29 cellular contexts compared by ENCODE assay signal in the genomic region with DNA sequence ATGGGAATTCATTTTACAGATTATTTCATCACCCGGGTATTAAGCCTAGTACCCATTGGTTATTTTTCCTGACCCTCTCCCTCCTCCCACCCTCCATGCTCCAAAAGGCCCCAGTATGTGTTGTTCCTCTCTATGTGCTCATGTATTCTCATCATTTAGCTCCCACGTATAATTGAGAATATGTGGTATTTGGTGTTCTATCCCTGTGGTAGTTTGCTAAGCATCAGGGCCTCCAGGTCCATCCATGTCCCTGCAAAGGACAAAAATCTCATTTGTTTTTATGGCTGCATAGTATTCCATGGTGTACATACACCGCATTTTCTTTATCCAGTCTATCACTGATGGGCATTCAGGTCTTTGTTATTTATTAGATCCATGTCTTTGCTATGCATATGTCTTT.
"Had no signal": no experiment of that assay in that cellular context is flagged by ENCODE, and none has a peak within 500 bp of the region (broad histone marks: within the 10 kb centered on the region; RNA-seq: fewer than 3 reads in every experiment).

No MANE protein-coding gene starts in this region.

- H3K4me1 ChIP-seq: stomach, suprapubic skin, testis, thyroid gland, transverse colon, upper lobe of left lung, upper lobe of right lung, uterus, vagina had no signal

- H3K9me3 Mint-ChIP-seq: stimulated activated memory B cell treated with anti-CD40 and anti-IgM and Interleukin-4, amounts not matched to agents 10 μg/mL and 1 μg/mL and 100 μg/mL, for 72 hours; stimulated activated naive CD8-positive, alpha-beta T cell treated with anti-CD3 and anti-CD28 coated beads, Interleukin-15, Interleukin-2, amounts not matched to agents 100 ng/mL and 50 ng/mL, for 24 hours; type B pancreatic cell had no signal

- DNase-seq: stimulated activated CD4-positive, alpha-beta T cell treated with anti-CD3 and anti-CD28 coated beads, Interleukin-2, amount 100 ng/mL, for 48 hours; stimulated activated CD4-positive, alpha-beta T cell treated with anti-CD3 and anti-CD28 coated beads, Interleukin-4, amount 100 ng/mL, for 1 hour; stimulated activated CD4-positive, alpha-beta T cell treated with anti-CD3 and anti-CD28 coated beads, Interleukin-4, amount 100 ng/mL, for 24 hours; stimulated activated CD4-positive, alpha-beta T cell treated with anti-CD3 and anti-CD28 coated beads, Interleukin-4, amount 100 ng/mL, for 4 hours; stimulated activated CD8-positive, alpha-beta memory T cell treated with anti-CD3 and anti-CD28 coated beads, Interleukin-4, amount 100 ng/mL, for 48 hours; stimulated activated naive B cell treated with anti-CD40 and anti-IgM and Interleukin-4, amounts not matched to agents 10 μg/mL and 1 μg/mL and 100 μg/mL, for 72 hours; stimulated activated naive CD4-positive, alpha-beta T cell; stimulated activated naive CD4-positive, alpha-beta T cell treated with Interleukin-2 at 50 U/mL for 16 hours; stimulated activated naive CD8-positive, alpha-beta T cell treated with anti-CD3 and anti-CD28 coated beads, Interleukin-15, amount 100 ng/mL, for 72 hours; stimulated activated naive CD8-positive, alpha-beta T cell treated with anti-CD3 and anti-CD28 coated beads, Interleukin-15, Interleukin-2, amounts not matched to agents 100 U/mL and 50 U/mL, for 24 hours; stomach; substantia nigra; testis; thyroid gland; tibial artery; transverse colon; trophoblast cell; upper lobe of left lung; upper lobe of right lung; uterus had no signal

- H3K4me3 ChIP-seq: stomach, suprapubic skin, testis, thoracic aorta, thyroid gland, tibial artery, tibial nerve, transverse colon, upper lobe of left lung, upper lobe of right lung, uterus, vagina had no signal

- H3K9me3 ChIP-seq: suprapubic skin, testis, thoracic aorta, thyroid gland, tibial artery, tibial nerve, transverse colon, upper lobe of left lung, upper lobe of right lung, uterus, vagina had no signal

- H3K4me1 Mint-ChIP-seq: stimulated activated effector memory CD8-positive, alpha-beta T cell treated with anti-CD3 and anti-CD28 coated beads, Interleukin-12 subunit alpha, Interleukin-12 subunit beta, amount 100 ng/mL, for 72 hours; stimulated activated memory B cell treated with anti-CD40 and anti-IgM and Interleukin-4, amounts not matched to agents 10 μg/mL and 1 μg/mL and 100 μg/mL, for 72 hours; stimulated activated naive B cell treated with anti-CD40 and anti-IgM and Interleukin-4, amounts not matched to agents 10 μg/mL and 1 μg/mL and 100 μg/mL, for 72 hours; stimulated activated naive CD8-positive, alpha-beta T cell treated with anti-CD3 and anti-CD28 coated beads, Interleukin-15, amount 100 ng/mL, for 72 hours had no signal

- H3K27me3 ChIP-seq: stomach, suprapubic skin, testis, thyroid gland, tibial artery, tibial nerve, transverse colon, upper lobe of left lung, upper lobe of right lung, uterus, vagina had no signal

- H3K36me3 Mint-ChIP-seq: stimulated activated effector memory CD8-positive, alpha-beta T cell treated with anti-CD3 and anti-CD28 coated beads, Interleukin-12 subunit alpha, Interleukin-12 subunit beta, amount 100 ng/mL, for 72 hours; stimulated activated memory B cell treated with anti-CD40 and anti-IgM and Interleukin-4, amounts not matched to agents 10 μg/mL and 1 μg/mL and 100 μg/mL, for 72 hours; stimulated activated naive B cell treated with anti-CD40 and anti-IgM and Interleukin-4, amounts not matched to agents 10 μg/mL and 1 μg/mL and 100 μg/mL, for 72 hours; type B pancreatic cell had no signal

- H3K27ac Mint-ChIP-seq: stimulated activated effector memory CD8-positive, alpha-beta T cell treated with anti-CD3 and anti-CD28 coated beads, Interleukin-12 subunit alpha, Interleukin-12 subunit beta, amount 100 ng/mL, for 72 hours; stimulated activated memory B cell treated with anti-CD40 and anti-IgM and Interleukin-4, amounts not matched to agents 10 μg/mL and 1 μg/mL and 100 μg/mL, for 72 hours; stimulated activated naive B cell treated with anti-CD40 and anti-IgM and Interleukin-4, amounts not matched to agents 10 μg/mL and 1 μg/mL and 100 μg/mL, for 72 hours; stimulated activated naive CD8-positive, alpha-beta T cell treated with anti-CD3 and anti-CD28 coated beads, Interleukin-15, amount 100 ng/mL, for 72 hours; stimulated activated naive CD8-positive, alpha-beta T cell treated with anti-CD3 and anti-CD28 coated beads, Interleukin-15, Interleukin-2, amounts not matched to agents 100 ng/mL and 50 ng/mL, for 24 hours; type B pancreatic cell had no signal

- H3K27me3 Mint-ChIP-seq: stimulated activated memory B cell treated with anti-CD40 and anti-IgM and Interleukin-4, amounts not matched to agents 10 μg/mL and 1 μg/mL and 100 μg/mL, for 72 hours; stimulated activated naive B cell treated with anti-CD40 and anti-IgM and Interleukin-4, amounts not matched to agents 10 μg/mL and 1 μg/mL and 100 μg/mL, for 72 hours; stimulated activated naive CD8-positive, alpha-beta T cell treated with anti-CD3 and anti-CD28 coated beads, Interleukin-15, amount 100 ng/mL, for 72 hours; stimulated activated naive CD8-positive, alpha-beta T cell treated with anti-CD3 and anti-CD28 coated beads, Interleukin-15, Interleukin-2, amounts not matched to agents 100 ng/mL and 50 ng/mL, for 24 hours; type B pancreatic cell had no signal

- H3K27ac ChIP-seq: stomach, suprapubic skin, testis, thoracic aorta, thyroid gland, tibial artery, tibial nerve, transverse colon, upper lobe of left lung, upper lobe of right lung, uterus, vagina had no signal

- ATAC-seq: stimulated activated effector memory CD8-positive, alpha-beta T cell treated with anti-CD3 and anti-CD28 coated beads, Interleukin-12 subunit alpha, Interleukin-12 subunit beta, amount 100 ng/mL, for 72 hours; stimulated activated memory B cell treated with anti-CD40 and anti-IgM and Interleukin-4, amounts not matched to agents 10 μg/mL and 1 μg/mL and 100 μg/mL, for 72 hours; stimulated activated naive B cell treated with anti-CD40 and anti-IgM and Interleukin-4, amounts not matched to agents 10 μg/mL and 1 μg/mL and 100 μg/mL, for 72 hours; stimulated activated naive CD8-positive, alpha-beta T cell treated with anti-CD3 and anti-CD28 coated beads, Interleukin-15, amount 100 ng/mL, for 72 hours; stimulated activated naive CD8-positive, alpha-beta T cell treated with anti-CD3 and anti-CD28 coated beads, Interleukin-15, Interleukin-2, amounts not matched to agents 100 U/mL and 50 U/mL, for 24 hours; upper lobe of right lung had no signal

- H3K36me3 ChIP-seq: stomach, suprapubic skin, thoracic aorta, thyroid gland, tibial artery, tibial nerve, transverse colon, upper lobe of left lung, upper lobe of right lung, uterus, vagina had no signal

- FAIRE-seq: urothelium cell line had no signal

- H3K4me3 Mint-ChIP-seq: stimulated activated effector memory CD8-positive, alpha-beta T cell treated with anti-CD3 and anti-CD28 coated beads, Interleukin-12 subunit alpha, Interleukin-12 subunit beta, amount 100 ng/mL, for 72 hours; stimulated activated memory B cell treated with anti-CD40 and anti-IgM and Interleukin-4, amounts not matched to agents 10 μg/mL and 1 μg/mL and 100 μg/mL, for 72 hours; stimulated activated naive B cell treated with anti-CD40 and anti-IgM and Interleukin-4, amounts not matched to agents 10 μg/mL and 1 μg/mL and 100 μg/mL, for 72 hours; stimulated activated naive CD8-positive, alpha-beta T cell treated with anti-CD3 and anti-CD28 coated beads, Interleukin-15, amount 100 ng/mL, for 72 hours; stimulated activated naive CD8-positive, alpha-beta T cell treated with anti-CD3 and anti-CD28 coated beads, Interleukin-15, Interleukin-2, amounts not matched to agents 100 ng/mL and 50 ng/mL, for 24 hours; type B pancreatic cell had no signal
